ENCODE assay signal across 26 cellular contexts in the genomic region with DNA sequence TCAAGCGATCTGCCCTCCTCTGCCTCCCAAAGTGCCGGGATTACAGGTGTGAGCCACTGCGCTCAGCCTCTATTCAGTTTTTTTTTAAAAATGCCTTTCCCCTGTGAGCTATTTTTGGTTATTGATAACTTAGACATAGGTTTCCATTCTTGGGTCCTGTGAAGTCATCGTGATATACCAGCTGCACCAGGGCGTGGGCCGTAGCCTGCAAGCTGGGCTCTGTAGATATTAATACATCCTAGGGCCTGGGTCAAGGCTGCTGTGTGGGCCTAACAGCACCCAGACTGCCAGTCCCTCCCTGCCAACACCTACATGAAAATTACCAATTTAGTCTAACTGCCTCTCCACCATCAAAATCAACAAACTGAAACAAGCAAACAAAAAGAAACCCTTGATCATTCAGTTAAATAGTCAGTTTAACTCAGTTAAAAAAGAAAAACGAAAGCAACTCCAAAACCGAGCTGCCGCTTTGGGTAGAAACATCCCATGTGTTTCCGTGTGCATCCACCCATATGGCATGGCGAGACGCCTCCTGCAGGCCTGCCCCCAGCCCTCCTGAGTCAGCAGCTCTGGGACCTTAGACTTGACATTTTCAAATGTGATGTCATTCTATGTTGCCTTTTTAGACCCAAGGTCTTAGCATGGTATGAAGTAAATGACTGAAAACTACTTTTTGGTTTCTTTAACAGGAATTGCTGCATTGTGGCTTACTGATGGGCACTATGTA.
"Had no signal": no experiment of that assay in that cellular context is flagged by ENCODE, and none has a peak within 500 bp of the region (broad histone marks: within the 10 kb centered on the region; RNA-seq: fewer than 3 reads in every experiment).

No MANE protein-coding gene starts in this region.

- ATAC-seq: activated CD8-positive, alpha-beta T cell treated with anti-CD3 and anti-CD28 coated beads, Interleukin-2, amount 10 ng/mL, durations not matched to agents 7 days and 5 days; activated T-helper 17 cell treated with anti-CD3 and anti-CD28 coated beads, Interleukin-2, amount 50 U/mL, for 72 hours; Panc1 had no signal

- H3K36me3 Mint-ChIP-seq: activated naive CD8-positive, alpha-beta T cell; brain had no signal

- DNase-seq: activated CD4-positive, alpha-beta T cell treated with anti-CD3 and anti-CD28 coated beads, Interleukin-2, amount 50 U/mL, for 1 hour; activated CD4-positive, CD25-positive, alpha-beta regulatory T cell; activated CD8-positive, alpha-beta T cell treated with anti-CD3 and anti-CD28 coated beads, Interleukin-2, amount 10 ng/mL, durations not matched to agents 7 days and 5 days; activated gamma-delta T cell; activated naive CD4-positive, alpha-beta T cell treated with anti-CD3 and anti-CD28 coated beads for 36 hours; activated T-cell treated with anti-CD3 and anti-CD28 coated beads, Interleukin-2, amount 50 U/mL, for 48 hours; KG1; NCI-H1092; NCI-H1417; NCI-H1930; NCI-H2171; NCI-H226; NCI-H526; NCI-H82; NK-92 treated with Interleukin-12 subunit alpha and Interleukin-12 subunit beta, amount 100 ng/mL, for 24 hours; OCI-M1; Right ventricle myocardium superior; SJCRH30; SK-N-SH; T-helper 1 cell had no signal

- H3K9ac ChIP-seq: SK-N-SH had no signal

- H3K4me3 ChIP-seq: SJCRH30 had no signal

- H3K4me3 Mint-ChIP-seq: activated CD8-positive, alpha-beta T cell treated with anti-CD3 and anti-CD28 coated beads, Interleukin-2, amount 10 ng/mL, durations not matched to agents 7 days and 5 days; activated naive CD4-positive, alpha-beta T cell treated with anti-CD3 and anti-CD28 coated beads for 36 hours; activated naive CD8-positive, alpha-beta T cell; activated T-helper 17 cell treated with anti-CD3 and anti-CD28 coated beads, Interleukin-2, amount 50 U/mL, for 72 hours; brain had no signal

- H3K4me1 ChIP-seq: SJCRH30 had no signal

- H3K27me3 Mint-ChIP-seq: activated naive CD8-positive, alpha-beta T cell; activated T-helper 17 cell treated with anti-CD3 and anti-CD28 coated beads, Interleukin-2, amount 50 U/mL, for 72 hours had no signal

- H3K4me1 Mint-ChIP-seq: activated T-helper 17 cell treated with anti-CD3 and anti-CD28 coated beads, Interleukin-2, amount 50 U/mL, for 72 hours; brain had no signal

- H3K27ac ChIP-seq: RWPE1, SJCRH30, VCaP had no signal

- H3K9me2 ChIP-seq: SK-N-SH had no signal

- H3K9me3 ChIP-seq: SJCRH30, SK-N-SH had no signal

- H3K27ac Mint-ChIP-seq: activated CD8-positive, alpha-beta T cell treated with anti-CD3 and anti-CD28 coated beads, Interleukin-2, amount 10 ng/mL, durations not matched to agents 7 days and 5 days; activated naive CD4-positive, alpha-beta T cell treated with anti-CD3 and anti-CD28 coated beads for 36 hours; activated naive CD8-positive, alpha-beta T cell; activated T-helper 17 cell treated with anti-CD3 and anti-CD28 coated beads, Interleukin-2, amount 50 U/mL, for 72 hours; brain had no signal

- H3K36me3 ChIP-seq: SJCRH30 had no signal

- H3K4me2 ChIP-seq: SK-N-SH had no signal

- H3K27me3 ChIP-seq: SJCRH30 had no signal
